10 cellular contexts compared by ENCODE assay signal in the genomic region with DNA sequence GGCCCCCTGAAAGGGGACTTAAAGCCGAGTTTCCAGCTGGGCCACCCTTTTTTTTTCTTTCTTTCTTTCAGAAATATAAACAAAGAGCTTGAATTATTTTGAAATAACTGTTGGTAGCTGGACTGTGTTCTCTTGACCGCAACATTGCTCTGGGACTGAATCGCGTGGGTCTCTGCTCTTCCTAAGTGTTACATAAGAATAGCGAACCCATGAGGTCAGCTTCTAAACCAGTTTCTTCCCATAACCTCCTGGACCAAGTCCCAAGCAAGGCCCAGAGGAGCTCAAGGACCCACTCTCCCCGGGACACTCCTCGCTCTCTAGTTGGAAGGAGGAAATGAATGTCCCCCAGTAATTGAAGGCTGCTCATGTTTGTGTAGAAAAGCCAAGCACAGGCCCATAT.
A peak's percentile ranks its signal among the peaks of the same experiment; 100 is the strongest.
DNase-seq lines count a peak whose midpoint lies in the region; ATAC-seq and TF ChIP-seq lines count a peak whose summit lies in the region.
"Had no signal": no experiment of that assay in that cellular context is flagged by ENCODE, and none has a peak within 500 bp of the region (broad histone marks: within the 10 kb centered on the region; RNA-seq: fewer than 3 reads in every experiment).

No MANE protein-coding gene starts in this region.

- peak overlapping the region; percentile 73 to 86 (median 82) for H3K27ac ChIP-seq in upper lobe of left lung

- H3K4me3 ChIP-seq in adipocyte (ENCODE audit: low read length), result peak overlapping the region; percentile 52
- H3K4me3 ChIP-seq in fibroblast of mammary gland (ENCODE audit: control insufficient read depth, low read depth, low read length), result no peak overlapping the region
- no peak overlapping the region for H3K4me3 ChIP-seq in mucosa of descending colon
- H3K4me3 ChIP-seq in upper lobe of left lung, result peak overlapping the region in 3 of 4 donors; percentile 14 to 40 (median 26)

- H3K27me3 ChIP-seq in adipocyte (replicated peaks; ENCODE audit: control insufficient read depth, insufficient read depth, low read length) (no peaks in the 10 kb centered on the region), upper lobe of left lung (no peaks in the 10 kb centered on the region)

- TF ChIP-seq EP300 in upper lobe of left lung (IDR thresholded peaks at IDR 0.05), result peak in 1 of 4 donors; percentile 72

- peaks cover 26% of the 10 kb centered on the region for H3K4me1 ChIP-seq in adipocyte (ENCODE audit: control insufficient read depth, insufficient read depth, low read length)
- H3K4me1 ChIP-seq in mucosa of descending colon (ENCODE audit: low read depth), result no peaks in the 10 kb centered on the region
- peaks cover 7 to 14% (median 8%) of the 10 kb centered on the region in 4 donors for H3K4me1 ChIP-seq in upper lobe of left lung

- in situ Hi-C loops in ACHN (cut with HindIII; ENCODE audit: low pct_ligation_motif_present, low pct_unique_long_range_greater_than_20kb, low sequenced_read_pairs), result no loop called here

- no peak for TF ChIP-seq CTCF in fibroblast of mammary gland (conservative IDR thresholded peaks at IDR 0.05; ENCODE audit: control insufficient read depth, insufficient read depth, low read depth, low read length)
- TF ChIP-seq CTCF in mucosa of descending colon (IDR thresholded peaks at IDR 0.05), result no peak
- TF ChIP-seq CTCF in upper lobe of left lung (IDR thresholded peaks at IDR 0.05), result no peak

- WGBS in upper lobe of left lung, 2 donors, result 42 to 50% methylated on average over 7 of the region's 7 CpGs

- H3K9me3 ChIP-seq in adipocyte (ENCODE audit: control insufficient read depth, low read length) (no peaks in the 10 kb centered on the region), mucosa of descending colon (no peaks in the 10 kb centered on the region), upper lobe of left lung (no peaks in the 10 kb centered on the region)

- peak in 1 of 4 donors; percentile 40 for TF ChIP-seq POLR2A in upper lobe of left lung (IDR thresholded peaks at IDR 0.05)

- H3K36me3 ChIP-seq in adipocyte (ENCODE audit: control insufficient read depth, insufficient read depth, low read length, severe bottlenecking), result no peaks in the 10 kb centered on the region
- H3K36me3 ChIP-seq in mucosa of descending colon (ENCODE audit: low read depth), result no peaks in the 10 kb centered on the region
- H3K36me3 ChIP-seq in upper lobe of left lung, result no peaks in the 10 kb centered on the region

- intact Hi-C loops in mucosa of descending colon (cut with DNase I, micrococcal nuclease), result no loop called here
- intact Hi-C loops in head of caudate nucleus (cut with DNase I), result no loop called here

- peak overlapping the region; percentile 76 for H3K9ac ChIP-seq in adipocyte (ENCODE audit: low read length)

- ATAC-seq in mucosa of descending colon (peak; percentile 70), upper lobe of left lung (ENCODE audit: low FRiP score in 2 of 2) (peak; percentile 91 to 95), HG03378 (IDR thresholded peaks at IDR 0.05; ENCODE audit: unreplicated experiment) (no peak)

- DNase-seq in adipocyte (ENCODE audit: low read depth), result no peak
- peak; percentile 93 for DNase-seq in fibroblast of mammary gland (ENCODE audit: low read depth)
- DNase-seq in mucosa of descending colon, result peak in 1 of 3 donors; percentile 31
- DNase-seq in upper lobe of left lung, result peak in 1 of 2 donors; percentile 82
- no peak for DNase-seq in NCI-H526 treated with DMSO at 0.1 percent for 48 hours (lab: John Stamatoyannopoulos, UW)
- no peak for DNase-seq in ACHN
- no peak for DNase-seq in head of caudate nucleus
- DNase-seq: DMS153, RPMI8226 had no signal

Comparison
In these comparisons a context has a peak if more than half of its experiments do, and no peak if none do; other contexts are left out.
1. H3K4me3 ChIP-seq: peak in adipocyte (single experiment) and upper lobe of left lung (3 of 4); none in fibroblast of mammary gland (single experiment) and mucosa of descending colon (single experiment).